Comparison of ENCODE assay signal across 24 cellular contexts in the genomic region with DNA sequence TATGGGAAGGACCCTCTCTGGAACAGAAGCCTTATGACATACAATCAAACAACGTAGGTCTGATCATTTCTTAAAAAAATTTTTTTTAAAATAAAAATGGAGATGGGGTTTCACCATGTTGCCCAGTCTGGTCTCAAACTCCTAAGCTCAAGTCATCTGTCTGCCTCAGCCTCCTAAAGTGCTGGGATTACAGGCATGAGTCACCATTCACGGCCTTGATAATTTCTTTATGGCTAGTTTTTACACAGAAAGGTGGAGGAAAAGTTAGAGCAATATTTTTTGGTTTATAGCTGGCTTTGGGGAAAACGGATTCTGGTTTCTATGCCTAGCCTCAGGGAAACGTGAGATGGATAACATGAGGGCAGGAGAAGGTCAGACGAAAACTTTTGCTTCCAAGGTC.
DNase-seq lines count a peak whose midpoint lies in the region; ATAC-seq and TF ChIP-seq lines count a peak whose summit lies in the region.
"Had no signal": no experiment of that assay in that cellular context is flagged by ENCODE, and none has a peak within 500 bp of the region (broad histone marks: within the 10 kb centered on the region; RNA-seq: fewer than 3 reads in every experiment).

No MANE protein-coding gene starts in this region.

- DNase-seq in colonic mucosa (peak; percentile 51), left colon (no peak), type B pancreatic cell (ENCODE audit: extremely low spot score, unreplicated experiment) (no peak)
- DNase-seq in activated T-cell treated with anti-CD3 and anti-CD28 coated beads, Interleukin-2, amount 50 U/mL, for 48 hours = no peak
- DNase-seq in stimulated activated CD4-positive, alpha-beta T cell treated with anti-CD3 and anti-CD28 coated beads, Interleukin-4, amount 100 ng/mL, for 24 hours = no peak
- DNase-seq: 8988T; ACHN; BE2C; C1 segment of cervical spinal cord; CD4-positive, alpha-beta memory T cell; CD4-positive, CD25-positive, alpha-beta regulatory T cell; CD8-positive, alpha-beta memory T cell; COR-L47; DMS 273 treated with DMSO at 0.1 percent for 48 hours; DMS153; DMS53; DMS79; DND-41; EL; GDM1 had no signal

- H3K27ac ChIP-seq in colonic mucosa = peak overlapping the region; percentile 72
- H3K27ac ChIP-seq: BLaER1 had no signal

- no peaks in the 10 kb centered on the region for H3K27me3 Mint-ChIP-seq in type B pancreatic cell

- peaks cover 10% of the 10 kb centered on the region for H3K4me1 ChIP-seq in colonic mucosa
- H3K4me1 ChIP-seq: BE2C had no signal

- TF ChIP-seq CTCF in colonic mucosa (IDR thresholded peaks at IDR 0.05) = no peak
- no peak for TF ChIP-seq CTCF in type B pancreatic cell (conservative IDR thresholded peaks at IDR 0.05)

- H3K27ac Mint-ChIP-seq in type B pancreatic cell = peak overlapping the region; percentile 64
- H3K27ac Mint-ChIP-seq: CD14-positive monocyte; CD4-positive, alpha-beta memory T cell; CD4-positive, CD25-positive, alpha-beta regulatory T cell; CD8-positive, alpha-beta memory T cell had no signal

- H3K36me3 Mint-ChIP-seq in type B pancreatic cell = peaks cover 3% of the 10 kb centered on the region
- H3K36me3 Mint-ChIP-seq: CD14-positive monocyte; CD4-positive, alpha-beta memory T cell; CD4-positive, CD25-positive, alpha-beta regulatory T cell; CD8-positive, alpha-beta memory T cell had no signal

- H3K9ac ChIP-seq in colonic mucosa (ENCODE audit: low read depth in 2 of 2, low read length in 2 of 2) = no peak overlapping the region
- H3K9ac ChIP-seq: BLaER1 had no signal

- H3K9me3 ChIP-seq in colonic mucosa = no peaks in the 10 kb centered on the region
- H3K9me3 ChIP-seq: BE2C had no signal

- no peaks in the 10 kb centered on the region for H3K36me3 ChIP-seq in colonic mucosa
- H3K36me3 ChIP-seq: BE2C, BLaER1 had no signal

- H3K9me3 Mint-ChIP-seq in type B pancreatic cell = peaks cover 9% of the 10 kb centered on the region

- H3K27me3 ChIP-seq in colonic mucosa = no peaks in the 10 kb centered on the region
- H3K27me3 ChIP-seq: BE2C, BLaER1 had no signal

- H3K4me3 Mint-ChIP-seq in type B pancreatic cell = no peak overlapping the region
- H3K4me3 Mint-ChIP-seq: CD14-positive monocyte; CD4-positive, alpha-beta memory T cell; CD4-positive, CD25-positive, alpha-beta regulatory T cell; CD8-positive, alpha-beta memory T cell had no signal

- H3K4me3 ChIP-seq in colonic mucosa = no peak overlapping the region
- H3K4me3 ChIP-seq: BLaER1, GM12878 had no signal

- intact Hi-C loops in colonic mucosa (cut with DNase I) (no loop called here), left colon (cut with DNase I, micrococcal nuclease) (no loop called here)

- ATAC-seq in left colon (peak; percentile 73), GM18498 (IDR thresholded peaks at IDR 0.05; ENCODE audit: unreplicated experiment) (no peak)
- ATAC-seq: GM12878 had no signal

- H3K4me1 Mint-ChIP-seq in type B pancreatic cell (ENCODE audit: unreplicated experiment) = no peaks in the 10 kb centered on the region
- H3K4me1 Mint-ChIP-seq: CD14-positive monocyte; CD4-positive, alpha-beta memory T cell; CD4-positive, CD25-positive, alpha-beta regulatory T cell; CD8-positive, alpha-beta memory T cell had no signal
